ENCODE assay signal across 8 cellular contexts in genomic region chr1:161227196-161227871, GRCh38. TPM values are rescaled to one million over a fixed set of nuclear protein-coding genes. Genes with fewer than 3 reads are reported as not detected.
A peak's percentile ranks its signal among the peaks of the same experiment; 100 is the strongest.
DNase-seq lines count a peak whose midpoint lies in the region; ATAC-seq and TF ChIP-seq lines count a peak whose summit lies in the region.

No MANE protein-coding gene starts in this region.

- H2AFZ ChIP-seq in Loucy (ENCODE audit: low read length) (peak overlapping the region; percentile 72), neural cell (ENCODE audit: low read depth, low read length) (no peak overlapping the region)

- H3K9ac ChIP-seq in Loucy (ENCODE audit: low read depth, low read length, poor library complexity, severe bottlenecking) (peak overlapping the region; percentile 77), neural cell (ENCODE audit: low read length) (peak overlapping the region; percentile 79)

- H3K4me2 ChIP-seq in Loucy (ENCODE audit: low read depth, low read length, poor library complexity, severe bottlenecking) (peak overlapping the region; percentile 77), neural cell (ENCODE audit: low read length) (peak overlapping the region; percentile 59)

- peak overlapping the region; percentile 98 for H3K4me3 Mint-ChIP-seq in activated T-helper 17 cell treated with anti-CD3 and anti-CD28 coated beads, Interleukin-2, amount 50 U/mL, for 72 hours

- CTCF ChIA-PET in RWPE1 (lab: Yijun Ruan, JAX) = interaction anchor here (0.6 to 4.9 kb wide), 9 partner anchors 9 to 155 kb away, joined by 3 to 24 read pairs (median 4); partner anchors contain the start of gene SDHC

- H3K4me3 ChIP-seq in Loucy (ENCODE audit: low read length, poor library complexity, severe bottlenecking) (peak overlapping the region; percentile 82), neural cell (ENCODE audit: low read length) (peak overlapping the region; percentile 73)

- peak; percentile 39 for ATAC-seq in GM21528 (IDR thresholded peaks at IDR 0.05; ENCODE audit: low FRiP score, unreplicated experiment)
- ATAC-seq in activated T-helper 17 cell treated with anti-CD3 and anti-CD28 coated beads, Interleukin-2, amount 50 U/mL, for 72 hours (replicated peaks) = peak; percentile 54

- no peaks in the 10 kb centered on the region; the same call in 1 of the 2 replicates for H3K36me3 ChIP-seq in Loucy (ENCODE audit: insufficient read depth, low read length)
- H3K36me3 ChIP-seq in neural cell (ENCODE audit: insufficient read depth, low read length) = no peaks in the 10 kb centered on the region

- no peak for TF ChIP-seq EP300 in neural cell (conservative IDR thresholded peaks at IDR 0.05; ENCODE audit: poor library complexity, severe bottlenecking)

- peak overlapping the region; percentile 69 for H3K27ac ChIP-seq in RWPE1
- no peak overlapping the region for H3K27ac ChIP-seq in neural cell (ENCODE audit: low read length)

- no peaks in the 10 kb centered on the region for H3K9me3 Mint-ChIP-seq in activated T-helper 17 cell treated with anti-CD3 and anti-CD28 coated beads, Interleukin-2, amount 50 U/mL, for 72 hours

- peaks cover 22% of the 10 kb centered on the region for H3K4me1 Mint-ChIP-seq in activated T-helper 17 cell treated with anti-CD3 and anti-CD28 coated beads, Interleukin-2, amount 50 U/mL, for 72 hours

- no peaks in the 10 kb centered on the region for H3K9me2 ChIP-seq in Loucy (replicated peaks; ENCODE audit: low read depth, low read length)
- H3K9me2 ChIP-seq in neural cell (ENCODE audit: insufficient read depth, low read length) = no peaks in the 10 kb centered on the region

- DNase-seq in CD1c-positive myeloid dendritic cell (ENCODE audit: extremely low spot score) (peak; percentile 87), RWPE1 (ENCODE audit: low spot score) (peak; percentile 67), fibroblast of the conjunctiva (ENCODE audit: low read depth) (peak; percentile 65)
- peak; percentile 71 to 92 (median 84) for DNase-seq in stimulated activated naive CD4-positive, alpha-beta T cell (lab: John Stamatoyannopoulos, UW)

- H4K20me1 ChIP-seq in Loucy (ENCODE audit: insufficient read depth, low read length, poor library complexity, severe bottlenecking) (no peaks in the 10 kb centered on the region), neural cell (ENCODE audit: insufficient read depth) (no peaks in the 10 kb centered on the region)

- peak; percentile 94 for TF ChIP-seq CTCF in Loucy (conservative IDR thresholded peaks at IDR 0.05; ENCODE audit: low read length)
- TF ChIP-seq CTCF in RWPE1 (conservative IDR thresholded peaks at IDR 0.05; ENCODE audit: low read depth) = peak; percentile 84
- peak; percentile 88 for TF ChIP-seq CTCF in neural cell (IDR thresholded peaks at IDR 0.05; ENCODE audit: poor library complexity, severe bottlenecking)

- H3F3A ChIP-seq in Loucy (ENCODE audit: low read depth) (no peaks in the 10 kb centered on the region), neural cell (ENCODE audit: insufficient read depth, low read length, poor library complexity, severe bottlenecking) (no peaks in the 10 kb centered on the region)

- no peaks in the 10 kb centered on the region for H3K9me3 ChIP-seq in Loucy (ENCODE audit: insufficient read depth, low read depth, low read length)
- H3K9me3 ChIP-seq in neural cell (ENCODE audit: low read length) = no peaks in the 10 kb centered on the region

- no peaks in the 10 kb centered on the region for H3K27me3 ChIP-seq in Loucy (ENCODE audit: insufficient read depth, low read length, poor library complexity, severe bottlenecking)
- H3K27me3 ChIP-seq in neural cell (ENCODE audit: insufficient read depth, low read depth, low read length) = no peaks in the 10 kb centered on the region

- H3K36me3 Mint-ChIP-seq in activated T-helper 17 cell treated with anti-CD3 and anti-CD28 coated beads, Interleukin-2, amount 50 U/mL, for 72 hours (ENCODE audit: low read depth) = peaks cover 36% of the 10 kb centered on the region

- H3K4me1 ChIP-seq in Loucy (ENCODE audit: insufficient read depth, low read length, poor library complexity, severe bottlenecking) = peaks cover 21% of the 10 kb centered on the region

- H3K79me2 ChIP-seq in Loucy (ENCODE audit: insufficient read depth, low read length) = 0 out of 2 replicates have a peak, but pooled peaks cover 4% of the 10 kb centered on the region
- peaks cover 2% of the 10 kb centered on the region for H3K79me2 ChIP-seq in neural cell (replicated peaks; ENCODE audit: insufficient read depth, low read length)

- no peaks in the 10 kb centered on the region for H3K27me3 Mint-ChIP-seq in activated T-helper 17 cell treated with anti-CD3 and anti-CD28 coated beads, Interleukin-2, amount 50 U/mL, for 72 hours

- TF ChIP-seq RAD21 in neural cell (conservative IDR thresholded peaks at IDR 0.05) = peak; percentile 78

- POLR2A ChIA-PET in RWPE1 (lab: Yijun Ruan, JAX; ENCODE audit: low non-redundant PET) = no interaction called here

- H3K27ac Mint-ChIP-seq in activated T-helper 17 cell treated with anti-CD3 and anti-CD28 coated beads, Interleukin-2, amount 50 U/mL, for 72 hours = peak overlapping the region; percentile 80

TF ChIP-seq in neural cell, 6 proteins besides CTCF, POLR2A, EP300 and RAD21:
- TF ChIP-seq MXI1 (conservative IDR thresholded peaks at IDR 0.05; ENCODE audit: poor library complexity, severe bottlenecking) (no peak), POLR2AphosphoS5 (IDR thresholded peaks at IDR 0.05) (no peak), SMC3 (conservative IDR thresholded peaks at IDR 0.05; ENCODE audit: poor library complexity) (peak; percentile 93), TAF1 (IDR thresholded peaks at IDR 0.05; ENCODE audit: low read depth) (no peak)

RNA-seq across cellular contexts. Expression of gene TOMM40L, which starts 1.5 kb away (rescaled TPM):
- total RNA-seq in activated T-helper 17 cell treated with anti-CD3 and anti-CD28 coated beads, Interleukin-2, amount 50 U/mL, for 72 hours = 10 to 100 TPM in 1 of 2 donors, 1 to 10 TPM in 1; 9.2 to 20.2 TPM
- 32.5 and 40.1 TPM in 2 replicates for polyA plus RNA-seq in neural cell
- 37.0 TPM in 2 replicates for polyA minus RNA-seq in neural cell

RNA-seq across cellular contexts. Expression of gene APOA2, which starts 3.9 kb away (rescaled TPM):
- not detected for total RNA-seq in activated T-helper 17 cell treated with anti-CD3 and anti-CD28 coated beads, Interleukin-2, amount 50 U/mL, for 72 hours
- polyA plus RNA-seq in neural cell = not detected in 2 replicates
- polyA minus RNA-seq in neural cell = not detected in 2 replicates

RNA-seq across cellular contexts. Expression of gene NR1I3, which starts 10.7 kb away (rescaled TPM):
- total RNA-seq in activated T-helper 17 cell treated with anti-CD3 and anti-CD28 coated beads, Interleukin-2, amount 50 U/mL, for 72 hours = not detected
- polyA plus RNA-seq in neural cell = not detected in 2 replicates
- polyA minus RNA-seq in neural cell = not detected in 2 replicates

RNA-seq across cellular contexts. Expression of gene FCER1G, which starts 12.2 kb away (rescaled TPM):
- total RNA-seq in activated T-helper 17 cell treated with anti-CD3 and anti-CD28 coated beads, Interleukin-2, amount 50 U/mL, for 72 hours = 1 to 10 TPM; 1.1 to 2.2 TPM
- polyA plus RNA-seq in neural cell = 3.5 TPM in 1 of 2 replicates, not detected in the other
- polyA minus RNA-seq in neural cell = not detected in 2 replicates

RNA-seq across cellular contexts. Expression of gene NDUFS2, which starts 25.2 kb away (rescaled TPM):
- 100 to 1,000 TPM in 1 of 2 donors, 10 to 100 TPM in 1; 96.5 to 102 TPM for total RNA-seq in activated T-helper 17 cell treated with anti-CD3 and anti-CD28 coated beads, Interleukin-2, amount 50 U/mL, for 72 hours
- polyA plus RNA-seq in neural cell = 166 and 197 TPM in 2 replicates
- polyA minus RNA-seq in neural cell = 122 and 123 TPM in 2 replicates
